ENCODE assay signal across 8 cellular contexts in genomic region chr13:25371608-25372274, GRCh38. TPM values are rescaled to one million over a fixed set of nuclear protein-coding genes. Genes with fewer than 3 reads are reported as not detected.
DNase-seq lines count a peak whose midpoint lies in the region; ATAC-seq and TF ChIP-seq lines count a peak whose summit lies in the region.

Gene ATP8A2, plus strand, starts transcription at chr13:25371974. Its CDS starts 239 bp downstream, at chr13:25372213.

- TF ChIP-seq POLR2A in erythroblast (IDR thresholded peaks at IDR 0.05; ENCODE audit: low read length), result no peak
- no peak for TF ChIP-seq POLR2A in gastroesophageal sphincter (IDR thresholded peaks at IDR 0.05)

- H3K9me3 ChIP-seq in Panc1 (ENCODE audit: control insufficient read depth, insufficient read depth, low read depth, low read length) (no peaks in the 10 kb centered on the region), gastroesophageal sphincter (no peaks in the 10 kb centered on the region)

- H3K4me3 ChIP-seq in Panc1 (ENCODE audit: low read depth in 2 of 2, low read length in 2 of 2) (peak within 1 kb of the TSS; percentile 20 to 22; a peak in 3 of 4 replicates), rectal smooth muscle tissue (ENCODE audit: low read length) (peak within 1 kb of the TSS; percentile 18), gastroesophageal sphincter (peak within 1 kb of the TSS in 1 of 2 donors; percentile 47)

- CTCF ChIA-PET in Panc1 (lab: Charles Lee), result no interaction called here

- DNase-seq in GM20000 (ENCODE audit: low spot score) (peak; percentile 44), Panc1 (ENCODE audit: low read depth, low spot score) (no peak), erythroblast (lab: John Stamatoyannopoulos, UW) (peak; percentile 64 to 74), NCI-H2029 (lab: John Stamatoyannopoulos, UW) (no peak)
- no peak for DNase-seq in stimulated activated CD4-positive, alpha-beta T cell treated with anti-CD3 and anti-CD28 coated beads, Interleukin-2, amount 100 ng/mL, for 24 hours

- H3K4me1 ChIP-seq in Panc1 (ENCODE audit: control insufficient read depth, insufficient read depth, low read length) (no peaks in the 10 kb centered on the region), rectal smooth muscle tissue (ENCODE audit: control insufficient read depth, insufficient read depth, low read length) (no peaks in the 10 kb centered on the region), gastroesophageal sphincter (peaks cover 0 to 14% (median 3%) of the 10 kb centered on the region in 3 donors)

- POLR2A ChIA-PET in Panc1 (lab: Charles Lee), result no interaction called here

- WGBS in gastroesophageal sphincter (ENCODE audit: low coverage in 1 of 2), 2 donors, result 14 to 70% methylated on average over 2 to 4 of the region's 64 CpGs

- in situ Hi-C loops in Panc1 (cut with HindIII; ENCODE audit: low pct_unique_long_range_greater_than_20kb, low sequenced_read_pairs), result no loop called here

- no peak for TF ChIP-seq EP300 in gastroesophageal sphincter (IDR thresholded peaks at IDR 0.05)

- H3K27ac ChIP-seq in Panc1 (ENCODE audit: low read length) (no peak within 1 kb of the TSS), rectal smooth muscle tissue (ENCODE audit: low read depth, low read length) (no peak within 1 kb of the TSS), gastroesophageal sphincter (no peak within 1 kb of the TSS)

- no TSS peak for BruUV-seq in Panc1 (replicated peaks; lab: Mats Ljungman, UMichigan)

- H3K27me3 ChIP-seq in Panc1 (ENCODE audit: control insufficient read depth, insufficient read depth, low read length) (no peaks in the 10 kb centered on the region; the same call in 1 of the 2 replicates), rectal smooth muscle tissue (ENCODE audit: control insufficient read depth, insufficient read depth, low read length) (peaks cover 8% of the 10 kb centered on the region), gastroesophageal sphincter (peaks cover 73% of the 10 kb centered on the region)

- H3K9ac ChIP-seq in rectal smooth muscle tissue (ENCODE audit: low read length), result no peak within 1 kb of the TSS

- intact Hi-C loops in Panc1 (cut with micrococcal nuclease; ENCODE audit: unreplicated experiment), result no loop called here

- peak; percentile 60; the same call in 1 of the 2 replicates for ATAC-seq in Panc1
- no peak for ATAC-seq in GM19452 (IDR thresholded peaks at IDR 0.05; ENCODE audit: unreplicated experiment)
- ATAC-seq in gastroesophageal sphincter, result no peak

- H3K36me3 ChIP-seq in Panc1 (ENCODE audit: control insufficient read depth, insufficient read depth, low read length) (no peaks in the 10 kb centered on the region), rectal smooth muscle tissue (ENCODE audit: control insufficient read depth, insufficient read depth, low read length) (no peaks in the 10 kb centered on the region), gastroesophageal sphincter (no peaks in the 10 kb centered on the region)

- TF ChIP-seq CTCF in GM20000 (IDR thresholded peaks at IDR 0.05; ENCODE audit: extremely low read depth, missing control alignments) (no peak), Panc1 (IDR thresholded peaks at IDR 0.05) (no peak), gastroesophageal sphincter (IDR thresholded peaks at IDR 0.05) (no peak)

RNA-seq across cellular contexts. Expression of gene ATP8A2, which starts in this region (rescaled TPM):
- not detected for total RNA-seq in Panc1 (2021; ENCODE audit: unreplicated experiment)
- not detected for polyA plus RNA-seq in Panc1 (2012; ENCODE audit: insufficient read length)
- total RNA-seq in gastroesophageal sphincter, result under 1 TPM; 0.16 to 0.54 (median 0.26) TPM

Comparison
In these comparisons a context has a peak if more than half of its experiments do, and no peak if none do; other contexts are left out.
1. Peak in ATAC-seq and H3K4me3 ChIP-seq in Panc1; RNA of the gene not detected or under 1 TPM.
2. DNase-seq: peak in GM20000 (single experiment) and erythroblast (2 of 2); none in Panc1 (single experiment), stimulated activated CD4-positive, alpha-beta T cell treated with anti-CD3 and anti-CD28 coated beads, Interleukin-2, amount 100 ng/mL, for 24 hours (0 of 2) and NCI-H2029 (single experiment).